ENCODE assay signal across 1 cellular context in the genomic region with DNA sequence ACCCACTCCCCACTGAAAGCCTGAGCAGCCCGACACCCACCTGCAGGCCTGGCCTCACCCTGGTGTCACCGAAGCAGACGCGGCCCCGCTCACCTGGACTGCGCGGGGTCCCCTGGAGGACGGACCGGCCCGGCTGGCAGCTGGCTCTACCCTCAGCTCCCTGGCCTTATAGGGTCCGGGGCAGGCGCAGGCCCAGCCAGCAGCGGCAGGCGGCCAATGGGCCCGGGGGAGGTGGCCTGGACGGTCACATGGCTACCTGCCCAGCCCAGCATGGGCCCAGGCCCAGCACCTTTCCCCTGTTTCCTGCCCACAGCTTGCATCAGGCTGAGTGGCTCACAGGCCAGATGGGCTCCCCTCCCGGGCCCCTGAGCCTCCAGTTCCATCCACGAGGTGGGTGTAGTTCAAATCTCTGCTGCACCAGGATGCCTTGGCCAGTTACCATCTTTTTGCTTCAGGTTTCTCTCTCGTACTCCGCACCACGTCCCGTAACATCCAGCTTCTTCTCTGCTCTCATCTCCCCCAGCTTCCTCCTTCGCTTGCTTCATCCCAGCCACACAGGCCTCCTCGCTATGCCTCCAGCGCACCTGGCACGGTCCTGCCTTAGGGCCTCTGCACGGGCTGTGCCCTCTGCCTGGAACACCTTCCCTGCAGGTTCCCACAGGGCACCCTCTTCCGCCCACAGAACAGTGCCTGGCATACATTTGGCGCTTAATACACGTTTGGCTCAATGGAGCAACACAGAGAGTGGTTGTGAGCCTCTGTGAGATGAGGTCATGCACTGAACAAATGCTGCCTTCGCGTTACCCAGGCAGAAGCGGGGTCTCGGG.
TF ChIP-seq lines count a peak whose summit lies in the region.

TSS of gene PLIN4 (minus strand) at position 142 of the 827 bp plus-strand sequence. CDS start 214 bp downstream, outside the sequence.

TF ChIP-seq in HepG2, 621 proteins besides CTCF, POLR2A, EP300 and RAD21 (continued from another document):
- TF ChIP-seq TERF1 (CRISPR knock-in tag; IDR thresholded peaks at IDR 0.05) (no peak), NR0B2 (CRISPR knock-in tag; IDR thresholded peaks at IDR 0.05) (no peak), ZSCAN30 (CRISPR knock-in tag; IDR thresholded peaks at IDR 0.05) (no peak), HOXA7 (CRISPR knock-in tag; IDR thresholded peaks at IDR 0.05) (no peak), ZSCAN12 (CRISPR knock-in tag; IDR thresholded peaks at IDR 0.05) (no peak), SRSF4 (IDR thresholded peaks at IDR 0.05; ENCODE audit: low read depth, low read length, poor library complexity, severe bottlenecking) (no peak), ZFP41 (CRISPR knock-in tag; IDR thresholded peaks at IDR 0.05; ENCODE audit: borderline replicate concordance) (no peak), JUN (CRISPR knock-in tag; IDR thresholded peaks at IDR 0.05) (no peak), ZNF10 (CRISPR knock-in tag; IDR thresholded peaks at IDR 0.05; ENCODE audit: borderline replicate concordance, low read depth) (no peak), NCOA1 (CRISPR knock-in tag; IDR thresholded peaks at IDR 0.05) (no peak), IRX3 (CRISPR knock-in tag; IDR thresholded peaks at IDR 0.05; ENCODE audit: borderline replicate concordance, low read depth) (no peak), HBP1 (CRISPR knock-in tag; IDR thresholded peaks at IDR 0.05; ENCODE audit: low read depth) (no peak), MAFK (conservative IDR thresholded peaks at IDR 0.05 in 1 of 2, IDR thresholded peaks at IDR 0.05 in 1 of 2; ENCODE audit: low read length in 2 of 2) (no peak), ZFP90 (CRISPR knock-in tag; IDR thresholded peaks at IDR 0.05; ENCODE audit: borderline replicate concordance) (no peak), ZNF556 (CRISPR knock-in tag; IDR thresholded peaks at IDR 0.05; ENCODE audit: borderline replicate concordance) (no peak), JARID2 (CRISPR knock-in tag; IDR thresholded peaks at IDR 0.05; ENCODE audit: insufficient replicate concordance) (no peak), ZNF878 (CRISPR knock-in tag; IDR thresholded peaks at IDR 0.05) (0 out of 2 replicates have a peak, but pooled peaks have one; percentile 50), ZNF652 (CRISPR knock-in tag; IDR thresholded peaks at IDR 0.05; ENCODE audit: borderline replicate concordance, low read depth) (no peak), ZNF747 (CRISPR knock-in tag; IDR thresholded peaks at IDR 0.05; ENCODE audit: borderline replicate concordance) (no peak; the same call in 1 of the 2 replicates), MED8 (CRISPR knock-in tag; IDR thresholded peaks at IDR 0.05; ENCODE audit: insufficient replicate concordance) (no peak)
- TF ChIP-seq, protein P1, sequence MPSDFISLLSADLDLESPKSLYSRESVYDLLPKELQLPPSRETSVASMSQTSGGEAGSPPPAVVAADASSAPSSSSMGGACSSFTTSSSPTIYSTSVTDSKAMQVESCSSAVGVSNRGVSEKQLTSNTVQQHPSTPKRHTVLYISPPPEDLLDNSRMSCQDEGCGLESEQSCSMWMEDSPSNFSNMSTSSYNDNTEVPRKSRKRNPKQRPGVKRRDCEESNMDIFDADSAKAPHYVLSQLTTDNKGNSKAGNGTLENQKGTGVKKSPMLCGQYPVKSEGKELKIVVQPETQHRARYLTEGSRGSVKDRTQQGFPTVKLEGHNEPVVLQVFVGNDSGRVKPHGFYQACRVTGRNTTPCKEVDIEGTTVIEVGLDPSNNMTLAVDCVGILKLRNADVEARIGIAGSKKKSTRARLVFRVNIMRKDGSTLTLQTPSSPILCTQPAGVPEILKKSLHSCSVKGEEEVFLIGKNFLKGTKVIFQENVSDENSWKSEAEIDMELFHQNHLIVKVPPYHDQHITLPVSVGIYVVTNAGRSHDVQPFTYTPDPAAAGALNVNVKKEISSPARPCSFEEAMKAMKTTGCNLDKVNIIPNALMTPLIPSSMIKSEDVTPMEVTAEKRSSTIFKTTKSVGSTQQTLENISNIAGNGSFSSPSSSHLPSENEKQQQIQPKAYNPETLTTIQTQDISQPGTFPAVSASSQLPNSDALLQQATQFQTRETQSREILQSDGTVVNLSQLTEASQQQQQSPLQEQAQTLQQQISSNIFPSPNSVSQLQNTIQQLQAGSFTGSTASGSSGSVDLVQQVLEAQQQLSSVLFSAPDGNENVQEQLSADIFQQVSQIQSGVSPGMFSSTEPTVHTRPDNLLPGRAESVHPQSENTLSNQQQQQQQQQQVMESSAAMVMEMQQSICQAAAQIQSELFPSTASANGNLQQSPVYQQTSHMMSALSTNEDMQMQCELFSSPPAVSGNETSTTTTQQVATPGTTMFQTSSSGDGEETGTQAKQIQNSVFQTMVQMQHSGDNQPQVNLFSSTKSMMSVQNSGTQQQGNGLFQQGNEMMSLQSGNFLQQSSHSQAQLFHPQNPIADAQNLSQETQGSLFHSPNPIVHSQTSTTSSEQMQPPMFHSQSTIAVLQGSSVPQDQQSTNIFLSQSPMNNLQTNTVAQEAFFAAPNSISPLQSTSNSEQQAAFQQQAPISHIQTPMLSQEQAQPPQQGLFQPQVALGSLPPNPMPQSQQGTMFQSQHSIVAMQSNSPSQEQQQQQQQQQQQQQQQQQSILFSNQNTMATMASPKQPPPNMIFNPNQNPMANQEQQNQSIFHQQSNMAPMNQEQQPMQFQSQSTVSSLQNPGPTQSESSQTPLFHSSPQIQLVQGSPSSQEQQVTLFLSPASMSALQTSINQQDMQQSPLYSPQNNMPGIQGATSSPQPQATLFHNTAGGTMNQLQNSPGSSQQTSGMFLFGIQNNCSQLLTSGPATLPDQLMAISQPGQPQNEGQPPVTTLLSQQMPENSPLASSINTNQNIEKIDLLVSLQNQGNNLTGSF (CRISPR knock-in tag; IDR thresholded peaks at IDR 0.05): no peak; the same call in 1 of the 2 replicates
- TF ChIP-seq, protein P2, sequence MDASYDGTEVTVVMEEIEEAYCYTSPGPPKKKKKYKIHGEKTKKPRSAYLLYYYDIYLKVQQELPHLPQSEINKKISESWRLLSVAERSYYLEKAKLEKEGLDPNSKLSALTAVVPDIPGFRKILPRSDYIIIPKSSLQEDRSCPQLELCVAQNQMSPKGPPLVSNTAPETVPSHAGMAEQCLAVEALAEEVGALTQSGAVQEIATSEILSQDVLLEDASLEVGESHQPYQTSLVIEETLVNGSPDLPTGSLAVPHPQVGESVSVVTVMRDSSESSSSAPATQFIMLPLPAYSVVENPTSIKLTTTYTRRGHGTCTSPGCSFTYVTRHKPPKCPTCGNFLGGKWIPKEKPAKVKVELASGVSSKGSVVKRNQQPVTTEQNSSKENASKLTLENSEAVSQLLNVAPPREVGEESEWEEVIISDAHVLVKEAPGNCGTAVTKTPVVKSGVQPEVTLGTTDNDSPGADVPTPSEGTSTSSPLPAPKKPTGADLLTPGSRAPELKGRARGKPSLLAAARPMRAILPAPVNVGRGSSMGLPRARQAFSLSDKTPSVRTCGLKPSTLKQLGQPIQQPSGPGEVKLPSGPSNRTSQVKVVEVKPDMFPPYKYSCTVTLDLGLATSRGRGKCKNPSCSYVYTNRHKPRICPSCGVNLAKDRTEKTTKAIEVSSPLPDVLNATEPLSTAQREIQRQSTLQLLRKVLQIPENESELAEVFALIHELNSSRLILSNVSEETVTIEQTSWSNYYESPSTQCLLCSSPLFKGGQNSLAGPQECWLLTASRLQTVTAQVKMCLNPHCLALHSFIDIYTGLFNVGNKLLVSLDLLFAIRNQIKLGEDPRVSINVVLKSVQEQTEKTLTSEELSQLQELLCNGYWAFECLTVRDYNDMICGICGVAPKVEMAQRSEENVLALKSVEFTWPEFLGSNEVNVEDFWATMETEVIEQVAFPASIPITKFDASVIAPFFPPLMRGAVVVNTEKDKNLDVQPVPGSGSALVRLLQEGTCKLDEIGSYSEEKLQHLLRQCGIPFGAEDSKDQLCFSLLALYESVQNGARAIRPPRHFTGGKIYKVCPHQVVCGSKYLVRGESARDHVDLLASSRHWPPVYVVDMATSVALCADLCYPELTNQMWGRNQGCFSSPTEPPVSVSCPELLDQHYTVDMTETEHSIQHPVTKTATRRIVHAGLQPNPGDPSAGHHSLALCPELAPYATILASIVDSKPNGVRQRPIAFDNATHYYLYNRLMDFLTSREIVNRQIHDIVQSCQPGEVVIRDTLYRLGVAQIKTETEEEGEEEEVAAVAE (CRISPR knock-in tag; IDR thresholded peaks at IDR 0.05; ENCODE audit: borderline replicate concordance): no peak
- TF ChIP-seq, protein P3, sequence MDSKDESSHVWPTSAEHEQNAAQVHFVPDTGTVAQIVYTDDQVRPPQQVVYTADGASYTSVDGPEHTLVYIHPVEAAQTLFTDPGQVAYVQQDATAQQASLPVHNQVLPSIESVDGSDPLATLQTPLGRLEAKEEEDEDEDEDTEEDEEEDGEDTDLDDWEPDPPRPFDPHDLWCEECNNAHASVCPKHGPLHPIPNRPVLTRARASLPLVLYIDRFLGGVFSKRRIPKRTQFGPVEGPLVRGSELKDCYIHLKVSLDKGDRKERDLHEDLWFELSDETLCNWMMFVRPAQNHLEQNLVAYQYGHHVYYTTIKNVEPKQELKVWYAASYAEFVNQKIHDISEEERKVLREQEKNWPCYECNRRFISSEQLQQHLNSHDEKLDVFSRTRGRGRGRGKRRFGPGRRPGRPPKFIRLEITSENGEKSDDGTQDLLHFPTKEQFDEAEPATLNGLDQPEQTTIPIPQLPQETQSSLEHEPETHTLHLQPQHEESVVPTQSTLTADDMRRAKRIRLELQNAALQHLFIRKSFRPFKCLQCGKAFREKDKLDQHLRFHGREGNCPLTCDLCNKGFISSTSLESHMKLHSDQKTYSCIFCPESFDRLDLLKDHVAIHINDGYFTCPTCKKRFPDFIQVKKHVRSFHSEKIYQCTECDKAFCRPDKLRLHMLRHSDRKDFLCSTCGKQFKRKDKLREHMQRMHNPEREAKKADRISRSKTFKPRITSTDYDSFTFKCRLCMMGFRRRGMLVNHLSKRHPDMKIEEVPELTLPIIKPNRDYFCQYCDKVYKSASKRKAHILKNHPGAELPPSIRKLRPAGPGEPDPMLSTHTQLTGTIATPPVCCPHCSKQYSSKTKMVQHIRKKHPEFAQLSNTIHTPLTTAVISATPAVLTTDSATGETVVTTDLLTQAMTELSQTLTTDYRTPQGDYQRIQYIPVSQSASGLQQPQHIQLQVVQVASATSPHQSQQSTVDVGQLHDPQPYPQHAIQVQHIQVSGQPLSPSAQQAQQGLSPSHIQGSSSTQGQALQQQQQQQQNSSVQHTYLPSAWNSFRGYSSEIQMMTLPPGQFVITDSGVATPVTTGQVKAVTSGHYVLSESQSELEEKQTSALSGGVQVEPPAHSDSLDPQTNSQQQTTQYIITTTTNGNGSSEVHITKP (CRISPR knock-in tag; IDR thresholded peaks at IDR 0.05; ENCODE audit: low read depth): no peak
